Comparison of ENCODE assay signal across 2 cellular contexts in the genomic region with DNA sequence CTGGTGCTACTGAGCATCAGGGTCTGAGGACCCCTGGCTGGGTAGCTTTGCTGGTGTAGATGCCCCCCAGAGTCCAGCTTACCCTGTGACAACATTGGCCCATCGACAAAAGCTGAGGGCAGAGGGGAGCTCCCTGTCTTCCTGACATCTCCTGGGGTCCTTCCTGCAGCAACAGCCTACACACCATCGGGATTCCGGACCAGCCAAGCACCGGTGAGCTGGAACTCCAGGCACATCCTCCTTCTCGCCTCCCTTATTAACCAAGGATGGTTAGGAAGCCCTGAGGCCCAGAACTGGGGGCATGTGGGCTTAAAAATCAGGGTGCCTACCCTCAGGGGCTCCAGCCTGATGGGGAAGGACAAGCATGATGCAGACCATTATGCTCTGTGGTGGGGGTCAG.
TF ChIP-seq lines count a peak whose summit lies in the region.

No MANE protein-coding gene starts in this region.

TF ChIP-seq in IMR-90, 13 proteins besides CTCF, POLR2A, EP300 and RAD21:
- no peak for TF ChIP-seq NFE2L2 (IDR thresholded peaks at IDR 0.05; ENCODE audit: low read depth, low read length)
- TF ChIP-seq FOS (IDR thresholded peaks at IDR 0.05; ENCODE audit: low read depth, low read length) = no peak
- no peak for TF ChIP-seq RCOR1 (IDR thresholded peaks at IDR 0.05; ENCODE audit: insufficient replicate concordance, low read length)
- TF ChIP-seq SMC3 (IDR thresholded peaks at IDR 0.05; ENCODE audit: low read depth, low read length) = no peak
- no peak for TF ChIP-seq BHLHE40 (IDR thresholded peaks at IDR 0.05; ENCODE audit: low read depth, low read length)

TF ChIP-seq in H1, 55 proteins besides CTCF, POLR2A, EP300 and RAD21:
- TF ChIP-seq JUN (IDR thresholded peaks at IDR 0.05; ENCODE audit: low read depth, low read length) (no peak), GTF2F1 (IDR thresholded peaks at IDR 0.05; ENCODE audit: borderline replicate concordance, low read depth, low read length) (no peak), SUZ12 (IDR thresholded peaks at IDR 0.05; ENCODE audit: low read length) (no peak)
